In genomic region chr6:161189891-161190290, GRCh38 we compare ENCODE assay signal across 14 cellular contexts.
"Had no signal": no experiment of that assay in that cellular context is flagged by ENCODE, and none has a peak within 500 bp of the region (broad histone marks: within the 10 kb centered on the region; RNA-seq: fewer than 3 reads in every experiment).

No MANE protein-coding gene starts in this region.

- DNase-seq: colonic mucosa; effector memory CD4-positive, alpha-beta T cell; esophagus squamous epithelium; foreskin melanocyte; natural killer cell; posterior cingulate gyrus; stimulated activated CD4-positive, alpha-beta T cell treated with anti-CD3 and anti-CD28 coated beads, Interleukin-2, amount 100 ng/mL, for 24 hours; stimulated activated naive CD4-positive, alpha-beta T cell; thyroid gland had no signal

- ATAC-seq: left lobe of liver, natural killer cell, sciatic nerve had no signal

- H3K4me3 ChIP-seq: colonic mucosa, esophagus squamous epithelium, hepatocyte, suprapubic skin, thyroid gland had no signal

- H2AFZ ChIP-seq: hepatocyte had no signal

- H3K4me2 ChIP-seq: hepatocyte had no signal

- H3K9me3 ChIP-seq: colonic mucosa, esophagus squamous epithelium, suprapubic skin, thyroid gland had no signal

- H3K27ac ChIP-seq: colonic mucosa, epithelial cell of prostate, esophagus squamous epithelium, hepatocyte, suprapubic skin, thyroid gland had no signal

- H3K36me3 ChIP-seq: colonic mucosa, esophagus squamous epithelium, suprapubic skin, thyroid gland had no signal

- H3K4me1 ChIP-seq: colonic mucosa, esophagus squamous epithelium, suprapubic skin had no signal

- H3K27me3 ChIP-seq: colonic mucosa, esophagus squamous epithelium, hepatocyte, suprapubic skin, thyroid gland had no signal
